In the genomic region with DNA sequence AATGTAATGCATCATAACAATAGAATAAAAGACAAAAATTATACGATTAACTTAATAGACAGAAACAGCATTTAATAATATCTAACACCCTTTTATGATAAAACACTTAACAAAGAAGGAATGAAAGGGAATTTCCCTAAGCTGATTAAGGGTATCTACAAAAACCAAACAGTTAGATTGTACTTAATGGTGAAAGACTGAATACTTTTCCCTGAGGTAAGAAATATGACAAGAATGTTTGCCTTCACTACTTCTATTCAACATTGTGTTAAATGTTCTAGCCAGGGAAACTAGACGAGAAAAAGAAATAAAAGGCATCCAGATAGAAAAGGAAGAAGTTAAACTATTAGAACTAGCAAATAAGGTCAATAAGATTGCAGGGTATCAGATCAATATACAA, we compare ENCODE assay signal across 28 cellular contexts.
"Had no signal": no experiment of that assay in that cellular context is flagged by ENCODE, and none has a peak within 500 bp of the region (broad histone marks: within the 10 kb centered on the region; RNA-seq: fewer than 3 reads in every experiment).

No MANE protein-coding gene starts in this region.

- FAIRE-seq: kidney, TTC549 had no signal

- ATAC-seq: effector memory CD8-positive, alpha-beta T cell; left lobe of liver; mucosa of descending colon; natural killer cell treated with Interleukin-12 subunit alpha and Interleukin-12 subunit beta and Interleukin-15 and Interleukin-18, amount 100 ng/mL, for 72 hours had no signal

- H3K4me1 ChIP-seq: lower lobe of right lung, sigmoid colon, suprapubic skin, tibial artery had no signal

- H3K9me3 ChIP-seq: lower lobe of right lung, mucosa of descending colon, sigmoid colon, suprapubic skin had no signal

- H3K4me3 ChIP-seq: lower lobe of right lung, mucosa of descending colon, sigmoid colon, suprapubic skin, tibial artery had no signal

- DNase-seq: activated CD4-positive, alpha-beta T cell treated with anti-CD3 and anti-CD28 coated beads for 4 hours; activated CD4-positive, alpha-beta T cell treated with anti-CD3 and anti-CD28 coated beads, Interleukin-2, amount 50 U/mL, for 4 hours; activated CD8-positive, alpha-beta memory T cell treated with anti-CD3 and anti-CD28 coated beads for 24 hours; activated effector memory CD4-positive, alpha-beta T cell treated with Interleukin-2 at 50 U/mL for 16 hours; activated naive CD4-positive, alpha-beta T cell treated with anti-CD3 and anti-CD28 coated beads, Interleukin-2, amount 10 ng/mL, durations not matched to agents 7 days and 5 days; amygdala; cortex of kidney; effector memory CD8-positive, alpha-beta T cell; erythroblast; foreskin fibroblast; head of caudate nucleus; hippocampal formation; kidney; lower lobe of right lung; mesenchymal stem cell; mucosa of descending colon; posterior cingulate gyrus; retina; sigmoid colon; stimulated activated naive CD4-positive, alpha-beta T cell; SW 1271; T-helper 9 cell; tibial artery had no signal

- H3K27ac ChIP-seq: lower lobe of right lung, sigmoid colon, suprapubic skin, tibial artery, VCaP had no signal

- H3K36me3 ChIP-seq: lower lobe of right lung, sigmoid colon, suprapubic skin, tibial artery had no signal

- H3K27me3 ChIP-seq: sigmoid colon, suprapubic skin, tibial artery had no signal
